1 cellular context compared by ENCODE assay signal in the genomic region with DNA sequence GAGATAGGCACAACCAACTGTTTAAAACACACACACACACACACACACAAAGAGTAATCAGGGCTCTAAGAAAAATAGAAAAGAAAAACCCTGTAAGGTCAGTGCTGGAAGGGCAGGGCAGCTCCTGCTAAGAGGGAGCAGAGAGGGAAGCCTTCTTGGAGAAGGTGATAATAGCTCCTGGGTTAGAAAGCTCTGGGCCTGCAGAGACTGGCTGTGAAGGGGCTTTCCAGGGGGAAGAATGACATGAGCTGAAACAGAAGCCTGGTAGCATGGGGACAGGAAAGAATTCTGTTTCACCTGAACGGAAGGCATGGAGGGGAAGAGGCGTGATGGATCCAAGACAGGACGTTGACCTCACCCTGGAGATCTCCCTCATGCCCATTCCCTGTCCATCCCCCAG.
TF ChIP-seq lines count a peak whose summit lies in the region.

No MANE protein-coding gene starts in this region.

TF ChIP-seq in H1, 55 proteins besides CTCF, POLR2A, EP300 and RAD21:
- TF ChIP-seq, protein P1, sequence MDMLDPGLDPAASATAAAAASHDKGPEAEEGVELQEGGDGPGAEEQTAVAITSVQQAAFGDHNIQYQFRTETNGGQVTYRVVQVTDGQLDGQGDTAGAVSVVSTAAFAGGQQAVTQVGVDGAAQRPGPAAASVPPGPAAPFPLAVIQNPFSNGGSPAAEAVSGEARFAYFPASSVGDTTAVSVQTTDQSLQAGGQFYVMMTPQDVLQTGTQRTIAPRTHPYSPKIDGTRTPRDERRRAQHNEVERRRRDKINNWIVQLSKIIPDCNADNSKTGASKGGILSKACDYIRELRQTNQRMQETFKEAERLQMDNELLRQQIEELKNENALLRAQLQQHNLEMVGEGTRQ (IDR thresholded peaks at IDR 0.05; ENCODE audit: low read length) = no peak
- TF ChIP-seq SP4 (IDR thresholded peaks at IDR 0.05; ENCODE audit: low read length) (no peak), BCL11A (IDR thresholded peaks at IDR 0.05; ENCODE audit: low read depth in 2 of 2, low read length in 2 of 2) (no peak), CREB1 (IDR thresholded peaks at IDR 0.05) (no peak), RBBP5 (IDR thresholded peaks at IDR 0.05; ENCODE audit: borderline replicate concordance, low read depth, low read length) (no peak), HDAC6 (IDR thresholded peaks at IDR 0.05; ENCODE audit: low read depth, low read length) (no peak), SAP30 (IDR thresholded peaks at IDR 0.05; ENCODE audit: insufficient read depth, insufficient replicate concordance, low read length) (no peak), JUN (IDR thresholded peaks at IDR 0.05; ENCODE audit: low read depth, low read length) (no peak)
- TF ChIP-seq, protein P2, sequence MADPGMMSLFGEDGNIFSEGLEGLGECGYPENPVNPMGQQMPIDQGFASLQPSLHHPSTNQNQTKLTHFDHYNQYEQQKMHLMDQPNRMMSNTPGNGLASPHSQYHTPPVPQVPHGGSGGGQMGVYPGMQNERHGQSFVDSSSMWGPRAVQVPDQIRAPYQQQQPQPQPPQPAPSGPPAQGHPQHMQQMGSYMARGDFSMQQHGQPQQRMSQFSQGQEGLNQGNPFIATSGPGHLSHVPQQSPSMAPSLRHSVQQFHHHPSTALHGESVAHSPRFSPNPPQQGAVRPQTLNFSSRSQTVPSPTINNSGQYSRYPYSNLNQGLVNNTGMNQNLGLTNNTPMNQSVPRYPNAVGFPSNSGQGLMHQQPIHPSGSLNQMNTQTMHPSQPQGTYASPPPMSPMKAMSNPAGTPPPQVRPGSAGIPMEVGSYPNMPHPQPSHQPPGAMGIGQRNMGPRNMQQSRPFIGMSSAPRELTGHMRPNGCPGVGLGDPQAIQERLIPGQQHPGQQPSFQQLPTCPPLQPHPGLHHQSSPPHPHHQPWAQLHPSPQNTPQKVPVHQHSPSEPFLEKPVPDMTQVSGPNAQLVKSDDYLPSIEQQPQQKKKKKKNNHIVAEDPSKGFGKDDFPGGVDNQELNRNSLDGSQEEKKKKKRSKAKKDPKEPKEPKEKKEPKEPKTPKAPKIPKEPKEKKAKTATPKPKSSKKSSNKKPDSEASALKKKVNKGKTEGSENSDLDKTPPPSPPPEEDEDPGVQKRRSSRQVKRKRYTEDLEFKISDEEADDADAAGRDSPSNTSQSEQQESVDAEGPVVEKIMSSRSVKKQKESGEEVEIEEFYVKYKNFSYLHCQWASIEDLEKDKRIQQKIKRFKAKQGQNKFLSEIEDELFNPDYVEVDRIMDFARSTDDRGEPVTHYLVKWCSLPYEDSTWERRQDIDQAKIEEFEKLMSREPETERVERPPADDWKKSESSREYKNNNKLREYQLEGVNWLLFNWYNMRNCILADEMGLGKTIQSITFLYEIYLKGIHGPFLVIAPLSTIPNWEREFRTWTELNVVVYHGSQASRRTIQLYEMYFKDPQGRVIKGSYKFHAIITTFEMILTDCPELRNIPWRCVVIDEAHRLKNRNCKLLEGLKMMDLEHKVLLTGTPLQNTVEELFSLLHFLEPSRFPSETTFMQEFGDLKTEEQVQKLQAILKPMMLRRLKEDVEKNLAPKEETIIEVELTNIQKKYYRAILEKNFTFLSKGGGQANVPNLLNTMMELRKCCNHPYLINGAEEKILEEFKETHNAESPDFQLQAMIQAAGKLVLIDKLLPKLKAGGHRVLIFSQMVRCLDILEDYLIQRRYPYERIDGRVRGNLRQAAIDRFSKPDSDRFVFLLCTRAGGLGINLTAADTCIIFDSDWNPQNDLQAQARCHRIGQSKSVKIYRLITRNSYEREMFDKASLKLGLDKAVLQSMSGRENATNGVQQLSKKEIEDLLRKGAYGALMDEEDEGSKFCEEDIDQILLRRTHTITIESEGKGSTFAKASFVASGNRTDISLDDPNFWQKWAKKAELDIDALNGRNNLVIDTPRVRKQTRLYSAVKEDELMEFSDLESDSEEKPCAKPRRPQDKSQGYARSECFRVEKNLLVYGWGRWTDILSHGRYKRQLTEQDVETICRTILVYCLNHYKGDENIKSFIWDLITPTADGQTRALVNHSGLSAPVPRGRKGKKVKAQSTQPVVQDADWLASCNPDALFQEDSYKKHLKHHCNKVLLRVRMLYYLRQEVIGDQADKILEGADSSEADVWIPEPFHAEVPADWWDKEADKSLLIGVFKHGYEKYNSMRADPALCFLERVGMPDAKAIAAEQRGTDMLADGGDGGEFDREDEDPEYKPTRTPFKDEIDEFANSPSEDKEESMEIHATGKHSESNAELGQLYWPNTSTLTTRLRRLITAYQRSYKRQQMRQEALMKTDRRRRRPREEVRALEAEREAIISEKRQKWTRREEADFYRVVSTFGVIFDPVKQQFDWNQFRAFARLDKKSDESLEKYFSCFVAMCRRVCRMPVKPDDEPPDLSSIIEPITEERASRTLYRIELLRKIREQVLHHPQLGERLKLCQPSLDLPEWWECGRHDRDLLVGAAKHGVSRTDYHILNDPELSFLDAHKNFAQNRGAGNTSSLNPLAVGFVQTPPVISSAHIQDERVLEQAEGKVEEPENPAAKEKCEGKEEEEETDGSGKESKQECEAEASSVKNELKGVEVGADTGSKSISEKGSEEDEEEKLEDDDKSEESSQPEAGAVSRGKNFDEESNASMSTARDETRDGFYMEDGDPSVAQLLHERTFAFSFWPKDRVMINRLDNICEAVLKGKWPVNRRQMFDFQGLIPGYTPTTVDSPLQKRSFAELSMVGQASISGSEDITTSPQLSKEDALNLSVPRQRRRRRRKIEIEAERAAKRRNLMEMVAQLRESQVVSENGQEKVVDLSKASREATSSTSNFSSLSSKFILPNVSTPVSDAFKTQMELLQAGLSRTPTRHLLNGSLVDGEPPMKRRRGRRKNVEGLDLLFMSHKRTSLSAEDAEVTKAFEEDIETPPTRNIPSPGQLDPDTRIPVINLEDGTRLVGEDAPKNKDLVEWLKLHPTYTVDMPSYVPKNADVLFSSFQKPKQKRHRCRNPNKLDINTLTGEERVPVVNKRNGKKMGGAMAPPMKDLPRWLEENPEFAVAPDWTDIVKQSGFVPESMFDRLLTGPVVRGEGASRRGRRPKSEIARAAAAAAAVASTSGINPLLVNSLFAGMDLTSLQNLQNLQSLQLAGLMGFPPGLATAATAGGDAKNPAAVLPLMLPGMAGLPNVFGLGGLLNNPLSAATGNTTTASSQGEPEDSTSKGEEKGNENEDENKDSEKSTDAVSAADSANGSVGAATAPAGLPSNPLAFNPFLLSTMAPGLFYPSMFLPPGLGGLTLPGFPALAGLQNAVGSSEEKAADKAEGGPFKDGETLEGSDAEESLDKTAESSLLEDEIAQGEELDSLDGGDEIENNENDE (IDR thresholded peaks at IDR 0.05; ENCODE audit: insufficient replicate concordance, low read length) = no peak
